Comparison of ENCODE assay signal across 1 cellular context in the genomic region with DNA sequence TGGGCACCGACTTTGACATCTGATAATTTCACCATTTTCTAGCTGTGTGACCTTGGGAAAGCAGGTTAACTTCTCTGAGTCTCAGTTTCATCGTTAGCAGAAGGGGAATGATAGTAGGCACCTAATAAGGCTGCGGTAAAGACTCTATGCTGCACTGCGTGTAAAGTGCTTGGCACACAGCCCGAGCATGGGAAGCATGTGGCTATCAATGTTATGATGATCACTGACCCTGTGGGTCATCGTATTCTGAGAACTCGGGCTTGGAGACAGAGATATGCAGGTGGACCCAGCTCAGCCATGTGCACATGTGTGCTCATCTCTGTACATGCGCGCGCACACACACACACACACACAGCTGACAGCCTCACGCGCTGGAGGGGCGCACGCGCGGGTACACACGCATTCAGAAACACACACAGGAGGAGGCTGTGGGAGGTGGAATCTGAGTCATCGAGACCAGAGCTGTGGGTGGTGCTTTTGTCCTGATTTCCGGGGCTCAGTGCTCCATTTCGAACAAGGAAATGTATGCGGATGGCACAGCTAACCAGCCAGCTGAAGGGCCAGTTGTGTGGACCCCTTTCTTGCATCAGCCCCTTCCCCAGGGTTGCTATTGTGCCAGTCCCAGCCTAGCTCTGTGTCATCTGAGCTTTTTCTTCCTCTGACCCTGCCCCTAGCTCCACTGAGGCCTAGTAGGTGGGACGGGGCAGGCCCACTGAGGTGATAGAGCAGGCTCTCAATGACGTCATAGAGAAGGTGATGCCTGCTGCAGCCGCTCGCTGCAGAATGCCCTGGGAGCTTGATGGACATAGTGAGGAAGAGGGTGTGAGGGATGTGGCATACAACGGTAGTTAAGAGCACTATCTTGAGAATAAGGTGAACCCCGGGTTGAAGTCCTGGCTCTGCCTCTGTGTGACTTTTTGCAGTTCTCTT.
TF ChIP-seq lines count a peak whose summit lies in the region.

No MANE protein-coding gene starts in this region.

TF ChIP-seq in GM12878, 131 proteins besides CTCF, POLR2A, EP300 and RAD21 (continued from another document):
- TF ChIP-seq, protein P1, sequence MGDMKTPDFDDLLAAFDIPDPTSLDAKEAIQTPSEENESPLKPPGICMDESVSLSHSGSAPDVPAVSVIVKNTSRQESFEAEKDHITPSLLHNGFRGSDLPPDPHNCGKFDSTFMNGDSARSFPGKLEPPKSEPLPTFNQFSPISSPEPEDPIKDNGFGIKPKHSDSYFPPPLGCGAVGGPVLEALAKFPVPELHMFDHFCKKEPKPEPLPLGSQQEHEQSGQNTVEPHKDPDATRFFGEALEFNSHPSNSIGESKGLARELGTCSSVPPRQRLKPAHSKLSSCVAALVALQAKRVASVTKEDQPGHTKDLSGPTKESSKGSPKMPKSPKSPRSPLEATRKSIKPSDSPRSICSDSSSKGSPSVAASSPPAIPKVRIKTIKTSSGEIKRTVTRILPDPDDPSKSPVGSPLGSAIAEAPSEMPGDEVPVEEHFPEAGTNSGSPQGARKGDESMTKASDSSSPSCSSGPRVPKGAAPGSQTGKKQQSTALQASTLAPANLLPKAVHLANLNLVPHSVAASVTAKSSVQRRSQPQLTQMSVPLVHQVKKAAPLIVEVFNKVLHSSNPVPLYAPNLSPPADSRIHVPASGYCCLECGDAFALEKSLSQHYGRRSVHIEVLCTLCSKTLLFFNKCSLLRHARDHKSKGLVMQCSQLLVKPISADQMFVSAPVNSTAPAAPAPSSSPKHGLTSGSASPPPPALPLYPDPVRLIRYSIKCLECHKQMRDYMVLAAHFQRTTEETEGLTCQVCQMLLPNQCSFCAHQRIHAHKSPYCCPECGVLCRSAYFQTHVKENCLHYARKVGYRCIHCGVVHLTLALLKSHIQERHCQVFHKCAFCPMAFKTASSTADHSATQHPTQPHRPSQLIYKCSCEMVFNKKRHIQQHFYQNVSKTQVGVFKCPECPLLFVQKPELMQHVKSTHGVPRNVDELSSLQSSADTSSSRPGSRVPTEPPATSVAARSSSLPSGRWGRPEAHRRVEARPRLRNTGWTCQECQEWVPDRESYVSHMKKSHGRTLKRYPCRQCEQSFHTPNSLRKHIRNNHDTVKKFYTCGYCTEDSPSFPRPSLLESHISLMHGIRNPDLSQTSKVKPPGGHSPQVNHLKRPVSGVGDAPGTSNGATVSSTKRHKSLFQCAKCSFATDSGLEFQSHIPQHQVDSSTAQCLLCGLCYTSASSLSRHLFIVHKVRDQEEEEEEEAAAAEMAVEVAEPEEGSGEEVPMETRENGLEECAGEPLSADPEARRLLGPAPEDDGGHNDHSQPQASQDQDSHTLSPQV (IDR thresholded peaks at IDR 0.05) = no peak
- TF ChIP-seq, protein P2, sequence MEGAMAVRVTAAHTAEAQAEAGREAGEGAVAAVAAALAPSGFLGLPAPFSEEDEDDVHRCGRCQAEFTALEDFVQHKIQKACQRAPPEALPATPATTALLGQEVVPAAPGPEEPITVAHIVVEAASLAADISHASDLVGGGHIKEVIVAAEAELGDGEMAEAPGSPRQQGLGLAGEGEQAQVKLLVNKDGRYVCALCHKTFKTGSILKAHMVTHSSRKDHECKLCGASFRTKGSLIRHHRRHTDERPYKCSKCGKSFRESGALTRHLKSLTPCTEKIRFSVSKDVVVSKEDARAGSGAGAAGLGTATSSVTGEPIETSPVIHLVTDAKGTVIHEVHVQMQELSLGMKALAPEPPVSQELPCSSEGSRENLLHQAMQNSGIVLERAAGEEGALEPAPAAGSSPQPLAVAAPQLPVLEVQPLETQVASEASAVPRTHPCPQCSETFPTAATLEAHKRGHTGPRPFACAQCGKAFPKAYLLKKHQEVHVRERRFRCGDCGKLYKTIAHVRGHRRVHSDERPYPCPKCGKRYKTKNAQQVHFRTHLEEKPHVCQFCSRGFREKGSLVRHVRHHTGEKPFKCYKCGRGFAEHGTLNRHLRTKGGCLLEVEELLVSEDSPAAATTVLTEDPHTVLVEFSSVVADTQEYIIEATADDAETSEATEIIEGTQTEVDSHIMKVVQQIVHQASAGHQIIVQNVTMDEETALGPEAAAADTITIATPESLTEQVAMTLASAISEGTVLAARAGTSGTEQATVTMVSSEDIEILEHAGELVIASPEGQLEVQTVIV (IDR thresholded peaks at IDR 0.05; ENCODE audit: borderline replicate concordance, partially characterized antibody) = no peak
- TF ChIP-seq, protein P3, sequence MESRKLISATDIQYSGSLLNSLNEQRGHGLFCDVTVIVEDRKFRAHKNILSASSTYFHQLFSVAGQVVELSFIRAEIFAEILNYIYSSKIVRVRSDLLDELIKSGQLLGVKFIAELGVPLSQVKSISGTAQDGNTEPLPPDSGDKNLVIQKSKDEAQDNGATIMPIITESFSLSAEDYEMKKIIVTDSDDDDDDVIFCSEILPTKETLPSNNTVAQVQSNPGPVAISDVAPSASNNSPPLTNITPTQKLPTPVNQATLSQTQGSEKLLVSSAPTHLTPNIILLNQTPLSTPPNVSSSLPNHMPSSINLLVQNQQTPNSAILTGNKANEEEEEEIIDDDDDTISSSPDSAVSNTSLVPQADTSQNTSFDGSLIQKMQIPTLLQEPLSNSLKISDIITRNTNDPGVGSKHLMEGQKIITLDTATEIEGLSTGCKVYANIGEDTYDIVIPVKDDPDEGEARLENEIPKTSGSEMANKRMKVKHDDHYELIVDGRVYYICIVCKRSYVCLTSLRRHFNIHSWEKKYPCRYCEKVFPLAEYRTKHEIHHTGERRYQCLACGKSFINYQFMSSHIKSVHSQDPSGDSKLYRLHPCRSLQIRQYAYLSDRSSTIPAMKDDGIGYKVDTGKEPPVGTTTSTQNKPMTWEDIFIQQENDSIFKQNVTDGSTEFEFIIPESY (IDR thresholded peaks at IDR 0.05) = 0 out of 2 replicates have a peak, but pooled peaks have one; percentile 33
